In genomic region chr1:51231121-51231520, GRCh38 we compare ENCODE assay signal across 1 cellular context.
TF ChIP-seq lines count a peak whose summit lies in the region.

No MANE protein-coding gene starts in this region.

TF ChIP-seq in HepG2, 621 proteins besides CTCF, POLR2A, EP300 and RAD21 (continued from another document):
- TF ChIP-seq ZUFSP (CRISPR knock-in tag; IDR thresholded peaks at IDR 0.05; ENCODE audit: borderline replicate concordance): no peak
- TF ChIP-seq RFX5 (IDR thresholded peaks at IDR 0.05; ENCODE audit: low read depth, low read length): no peak
- no peak for TF ChIP-seq PAWR (CRISPR knock-in tag; IDR thresholded peaks at IDR 0.05; ENCODE audit: borderline replicate concordance)
- peak; percentile 89 to 94 for TF ChIP-seq MAFK (conservative IDR thresholded peaks at IDR 0.05 in 1 of 2, IDR thresholded peaks at IDR 0.05 in 1 of 2; ENCODE audit: low read length in 2 of 2)
- no peak for TF ChIP-seq U2AF1 (optimal IDR thresholded peaks at IDR 0.05; ENCODE audit: low read depth, low read length)
- no peak for TF ChIP-seq CBX5 (CRISPR knock-in tag; IDR thresholded peaks at IDR 0.05; ENCODE audit: borderline replicate concordance)
